Comparison of ENCODE assay signal across 8 cellular contexts in genomic region chr9:23123048-23123632, GRCh38.
DNase-seq lines count a peak whose midpoint lies in the region; ATAC-seq and TF ChIP-seq lines count a peak whose summit lies in the region.

No MANE protein-coding gene starts in this region.

- CTCF ChIA-PET in HEK293T (lab: Yijun Ruan, JAX): no interaction called here

- H3K4me1 ChIP-seq in suprapubic skin: no peaks in the 10 kb centered on the region

- H3K9ac ChIP-seq in SK-N-MC (ENCODE audit: insufficient read length): no peak overlapping the region

- POLR2A ChIA-PET in HEK293T (lab: Yijun Ruan, JAX): no interaction called here

- H3K27ac ChIP-seq in SK-N-MC: no peak overlapping the region
- no peak overlapping the region for H3K27ac ChIP-seq in suprapubic skin

- peak; percentile 66 for DNase-seq in Ammon's horn (ENCODE audit: low spot score)
- DNase-seq in HEK293T (ENCODE audit: extremely low spot score): peak; percentile 18
- peak; percentile 24 for DNase-seq in SK-N-MC (ENCODE audit: low read depth, low spot score)
- peak in 40 of 42 donors; percentile 7 to 76 (median 37) for DNase-seq in head of caudate nucleus
- no peak for DNase-seq in suprapubic skin (ENCODE audit: low spot score in 2 of 2)
- no peak for DNase-seq in stimulated activated naive CD4-positive, alpha-beta T cell (lab: John Stamatoyannopoulos, UW)

- no peaks in the 10 kb centered on the region for H3K27me3 ChIP-seq in suprapubic skin

- 69% methylated on average over 5 of the region's 5 CpGs for WGBS in suprapubic skin

- H3K9me3 ChIP-seq in SK-N-MC (ENCODE audit: low read depth, low read length): no peaks in the 10 kb centered on the region
- H3K9me3 ChIP-seq in suprapubic skin: no peaks in the 10 kb centered on the region

- ATAC-seq in HG03571 (IDR thresholded peaks at IDR 0.05; ENCODE audit: unreplicated experiment) (no peak), HG02759 (IDR thresholded peaks at IDR 0.05; ENCODE audit: unreplicated experiment) (no peak)

- peak; percentile 24 to 45 for TF ChIP-seq CTCF in suprapubic skin (IDR thresholded peaks at IDR 0.05)

- H3K4me3 ChIP-seq in SK-N-MC (no peak overlapping the region), suprapubic skin (no peak overlapping the region)

- H3K36me3 ChIP-seq in SK-N-MC (ENCODE audit: insufficient read depth, low read length) (no peaks in the 10 kb centered on the region), suprapubic skin (no peaks in the 10 kb centered on the region)

- no peak for TF ChIP-seq POLR2A in suprapubic skin (IDR thresholded peaks at IDR 0.05)

- TF ChIP-seq EP300 in suprapubic skin (IDR thresholded peaks at IDR 0.05): no peak

- intact Hi-C loops in head of caudate nucleus (cut with DNase I): no loop called here

TF ChIP-seq in HEK293T, 16 proteins besides CTCF, POLR2A, EP300 and RAD21:
- no peak for TF ChIP-seq SUZ12 (IDR thresholded peaks at IDR 0.05)
- no peak for TF ChIP-seq ELF4 (IDR thresholded peaks at IDR 0.05)
- no peak for TF ChIP-seq FOXK2 (IDR thresholded peaks at IDR 0.05)
- no peak for TF ChIP-seq BHLHE40 (IDR thresholded peaks at IDR 0.05; ENCODE audit: borderline replicate concordance)
- TF ChIP-seq CTBP1 (IDR thresholded peaks at IDR 0.05; ENCODE audit: borderline replicate concordance): no peak
- TF ChIP-seq PKNOX1 (IDR thresholded peaks at IDR 0.05): no peak
- no peak for TF ChIP-seq ZNF384 (IDR thresholded peaks at IDR 0.05)
- no peak for TF ChIP-seq L3MBTL2 (conservative IDR thresholded peaks at IDR 0.05)
- no peak for TF ChIP-seq FOXM1 (IDR thresholded peaks at IDR 0.05; ENCODE audit: borderline replicate concordance)
- no peak for TF ChIP-seq LEF1 (IDR thresholded peaks at IDR 0.05; ENCODE audit: borderline replicate concordance)
- TF ChIP-seq ARNT (IDR thresholded peaks at IDR 0.05): no peak
- TF ChIP-seq HDGF (IDR thresholded peaks at IDR 0.05; ENCODE audit: borderline replicate concordance): no peak
- no peak for TF ChIP-seq SP1 (IDR thresholded peaks at IDR 0.05)

Comparison
In these comparisons a context has a peak if more than half of its experiments do, and no peak if none do; other contexts are left out.
1. DNase-seq: peak in Ammon's horn (single experiment), HEK293T (single experiment), SK-N-MC (single experiment) and head of caudate nucleus (40 of 42); none in suprapubic skin (0 of 2) and stimulated activated naive CD4-positive, alpha-beta T cell (0 of 6).